In genomic region chr20:25214416-25214770, GRCh38 we compare ENCODE assay signal across 15 cellular contexts.
A peak's percentile ranks its signal among the peaks of the same experiment; 100 is the strongest.
DNase-seq lines count a peak whose midpoint lies in the region; ATAC-seq and TF ChIP-seq lines count a peak whose summit lies in the region.
"Had no signal": no experiment of that assay in that cellular context is flagged by ENCODE, and none has a peak within 500 bp of the region (broad histone marks: within the 10 kb centered on the region; RNA-seq: fewer than 3 reads in every experiment).

No MANE protein-coding gene starts in this region.

- POLR2A ChIA-PET in RWPE1 (lab: Yijun Ruan, JAX; ENCODE audit: low non-redundant PET) = no interaction called here

- DNase-seq in D341Med (ENCODE audit: low spot score) (peak; percentile 75), RWPE1 (ENCODE audit: low spot score) (no peak), caudate nucleus (lab: John Stamatoyannopoulos, UW) (no peak), SW480 (ENCODE audit: low spot score) (no peak)
- DNase-seq: C1 segment of cervical spinal cord; Calu3; CD4-positive, alpha-beta memory T cell; COR-L47; DMS153; DND-41; H9 had no signal

- no peak for TF ChIP-seq CTCF in RWPE1 (conservative IDR thresholded peaks at IDR 0.05; ENCODE audit: low read depth)

- no peak for ATAC-seq in GM18867 (IDR thresholded peaks at IDR 0.05; ENCODE audit: unreplicated experiment)
- no peak for ATAC-seq in GM19463 (IDR thresholded peaks at IDR 0.05; ENCODE audit: unreplicated experiment)
- ATAC-seq: GM23338, HCT116 had no signal

- peak overlapping the region; percentile 6; the same call in 1 of the 2 replicates for H3K27ac ChIP-seq in RWPE1
- peak overlapping the region; percentile 40 for H3K27ac ChIP-seq in caudate nucleus (ENCODE audit: low read depth, low read length)

- CTCF ChIA-PET in RWPE1 (lab: Yijun Ruan, JAX) = no interaction called here
